Comparison of ENCODE assay signal across 8 cellular contexts in genomic region chr7:93228302-93228701, GRCh38. TPM values are rescaled to one million over a fixed set of nuclear protein-coding genes. Genes with fewer than 3 reads are reported as not detected.
DNase-seq lines count a peak whose midpoint lies in the region; ATAC-seq and TF ChIP-seq lines count a peak whose summit lies in the region.

No MANE protein-coding gene starts in this region.

- no peak overlapping the region for H3K27ac Mint-ChIP-seq in activated T-helper 17 cell treated with anti-CD3 and anti-CD28 coated beads, Interleukin-2, amount 50 U/mL, for 72 hours

- TF ChIP-seq CTCF in psoas muscle (IDR thresholded peaks at IDR 0.05) = peak; percentile 78

- peaks cover 5% of the 10 kb centered on the region for H3K4me1 Mint-ChIP-seq in activated T-helper 17 cell treated with anti-CD3 and anti-CD28 coated beads, Interleukin-2, amount 50 U/mL, for 72 hours

- no peaks in the 10 kb centered on the region for H3K9me2 ChIP-seq in GM23248 (ENCODE audit: insufficient read depth)

- no peak overlapping the region for H3K4me2 ChIP-seq in GM23248 (ENCODE audit: unreplicated experiment)

- intact Hi-C loops in psoas muscle (cut with DNase I) = no loop called here

- in situ Hi-C loops in GM23248 (cut with MboI) = loop anchor here (10.0 kb wide), 1 partner anchor 134 kb away; no protein-coding TSS in a partner anchor

- ATAC-seq in psoas muscle (no peak), HG02588 (IDR thresholded peaks at IDR 0.05; ENCODE audit: unreplicated experiment) (no peak)
- ATAC-seq in activated T-helper 17 cell treated with anti-CD3 and anti-CD28 coated beads, Interleukin-2, amount 50 U/mL, for 72 hours (replicated peaks) = no peak

- 0 to 2% methylated on average over 2 of the region's 2 CpGs for WGBS in GM23248 (ENCODE audit: low coverage in 1 of 2, low lambda C conversion rate in 2 of 2, missing lambda C conversion rate in 2 of 2), 2 experiments
- 1 to 3% (median 1%) methylated on average over 2 of the region's 2 CpGs for WGBS in psoas muscle, 3 donors

- no peak overlapping the region for H3K9ac ChIP-seq in GM23248

- no peak overlapping the region for H2AFZ ChIP-seq in GM23248

- no peak overlapping the region for H3K4me3 Mint-ChIP-seq in activated T-helper 17 cell treated with anti-CD3 and anti-CD28 coated beads, Interleukin-2, amount 50 U/mL, for 72 hours

- H4K20me1 ChIP-seq in GM23248 (ENCODE audit: insufficient read depth) = no peaks in the 10 kb centered on the region

- no peaks in the 10 kb centered on the region for H3K27me3 Mint-ChIP-seq in activated T-helper 17 cell treated with anti-CD3 and anti-CD28 coated beads, Interleukin-2, amount 50 U/mL, for 72 hours

- 0 out of 2 replicates have a peak, but pooled peaks cover 5% of the 10 kb centered on the region for H3K4me1 ChIP-seq in GM23248 (ENCODE audit: insufficient read depth)
- peaks cover 10% of the 10 kb centered on the region for H3K4me1 ChIP-seq in psoas muscle

- peak; percentile 90 for DNase-seq in DMS53 (lab: John Stamatoyannopoulos, UW)
- DNase-seq in GM23248 = peak; percentile 74
- peak; percentile 84 for DNase-seq in NCI-H2029 treated with DMSO at 0.1 percent for 48 hours (lab: John Stamatoyannopoulos, UW)
- DNase-seq in T-helper 1 cell = peak in 3 of 5 donors; percentile 15 to 67 (median 21)
- peak; percentile 49 for DNase-seq in fibroblast of the conjunctiva (ENCODE audit: low read depth)
- no peak for DNase-seq in psoas muscle

- H3K27ac ChIP-seq in GM23248 = no peak overlapping the region
- H3K27ac ChIP-seq in psoas muscle = no peak overlapping the region

- H3K27me3 ChIP-seq in GM23248 (replicated peaks; ENCODE audit: insufficient read depth) (peaks cover 10% of the 10 kb centered on the region), psoas muscle (ENCODE audit: insufficient read depth in 3 of 3, low read length in 2 of 3) (peaks cover 0 to 2% (median 0%) of the 10 kb centered on the region in 3 donors)

- peaks cover 11% of the 10 kb centered on the region for H3K79me2 ChIP-seq in GM23248 (ENCODE audit: insufficient read depth)

- H3K9me3 ChIP-seq in GM23248 (ENCODE audit: low read depth) (no peaks in the 10 kb centered on the region), psoas muscle (no peaks in the 10 kb centered on the region)

- H3K36me3 ChIP-seq in GM23248 (ENCODE audit: low read depth) (no peaks in the 10 kb centered on the region), psoas muscle (ENCODE audit: insufficient read depth in 1 of 2, low read depth in 1 of 2) (no peaks in the 10 kb centered on the region)

- H3K4me3 ChIP-seq in GM23248 = no peak overlapping the region
- no peak overlapping the region for H3K4me3 ChIP-seq in psoas muscle

- H3K36me3 Mint-ChIP-seq in activated T-helper 17 cell treated with anti-CD3 and anti-CD28 coated beads, Interleukin-2, amount 50 U/mL, for 72 hours (ENCODE audit: low read depth) = no peaks in the 10 kb centered on the region

- no peaks in the 10 kb centered on the region for H3K9me3 Mint-ChIP-seq in activated T-helper 17 cell treated with anti-CD3 and anti-CD28 coated beads, Interleukin-2, amount 50 U/mL, for 72 hours

- H3F3A ChIP-seq in GM23248 (ENCODE audit: insufficient read depth) = no peaks in the 10 kb centered on the region

RNA-seq across cellular contexts. Expression of gene HEPACAM2, which starts 2.0 kb away (rescaled TPM):
- total RNA-seq in GM23248 (2014; rRNA removed; shearing (Covaris generic)) = not detected in 2 replicates
- not detected in 2 replicates for polyA plus RNA-seq in GM23248 (2016; fragmentation: Nextera tagmentation; extraction: Ambion mirVana)
- not detected for total RNA-seq in psoas muscle
- under 1 TPM in 1 of 3 donors, not detected in 2; 0.01 TPM for polyA plus RNA-seq in psoas muscle
- not detected for total RNA-seq in activated T-helper 17 cell treated with anti-CD3 and anti-CD28 coated beads, Interleukin-2, amount 50 U/mL, for 72 hours

RNA-seq across cellular contexts. Expression of gene VPS50, which starts 3.9 kb away (rescaled TPM):
- 23.3 and 30.9 TPM in 2 replicates for total RNA-seq in GM23248 (2014; rRNA removed; shearing (Covaris generic))
- polyA plus RNA-seq in GM23248 (2016; fragmentation: Nextera tagmentation; extraction: Ambion mirVana) (10.3 and 11.9 TPM in 2 replicates), psoas muscle (10 to 100 TPM in 1 of 3 donors, 1 to 10 TPM in 2; 6.2 to 18.2 (median 8.0) TPM)
- 10 to 100 TPM; 15.9 to 22.4 (median 17.8) TPM for total RNA-seq in psoas muscle
- 10 to 100 TPM; 20.4 to 27.4 TPM for total RNA-seq in activated T-helper 17 cell treated with anti-CD3 and anti-CD28 coated beads, Interleukin-2, amount 50 U/mL, for 72 hours

Comparison
In these comparisons a context has a peak if more than half of its experiments do, and no peak if none do; other contexts are left out.
1. DNase-seq: peak in DMS53 (single experiment), GM23248 (single experiment), NCI-H2029 treated with DMSO at 0.1 percent for 48 hours (single experiment), T-helper 1 cell (3 of 5) and fibroblast of the conjunctiva (single experiment); none in psoas muscle (0 of 2).